ENCODE assay signal across 8 cellular contexts in the genomic region with DNA sequence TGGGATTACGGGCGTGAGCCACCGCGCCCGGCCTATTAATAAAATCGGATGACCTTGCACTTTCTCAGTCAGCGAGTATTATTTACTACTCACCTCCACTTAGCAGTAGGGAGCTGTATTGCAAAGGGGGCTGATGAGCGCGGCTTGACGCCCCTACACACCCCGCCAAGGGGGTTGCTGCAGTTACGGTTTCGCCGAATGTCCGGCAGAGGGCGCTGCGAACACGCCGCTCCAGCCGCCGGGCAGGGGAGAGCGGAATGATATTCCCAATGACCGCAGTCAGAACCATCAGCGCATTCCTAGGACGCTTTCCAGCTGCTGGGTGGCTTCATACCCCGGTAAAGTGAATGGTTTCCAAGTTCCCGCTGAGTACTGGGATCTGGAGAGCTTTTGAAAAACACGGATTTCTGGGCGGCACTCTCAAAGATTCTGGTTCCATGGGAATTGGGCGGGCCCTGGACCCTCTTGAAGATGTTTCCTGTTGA. TPM values are rescaled to one million over a fixed set of nuclear protein-coding genes. Genes with fewer than 3 reads are reported as not detected.
DNase-seq lines count a peak whose midpoint lies in the region; ATAC-seq and TF ChIP-seq lines count a peak whose summit lies in the region.

No MANE protein-coding gene starts in this region.

- POLR2A ChIA-PET in activated CD8-positive, alpha-beta T cell treated with anti-CD3 and anti-CD28 coated beads for 36 hours (lab: Charles Lee), result interaction anchor here (1.2 to 1.6 kb wide), 3 partner anchors 25 to 94 kb away, joined by 3 to 5 read pairs (median 4); a partner anchor contains a TSS

- H3K9me3 Mint-ChIP-seq in activated CD8-positive, alpha-beta T cell treated with anti-CD3 and anti-CD28 coated beads for 36 hours, result no peaks in the 10 kb centered on the region
- H3K9me3 Mint-ChIP-seq in memory B cell, result no peaks in the 10 kb centered on the region

- H3K4me1 Mint-ChIP-seq in activated CD8-positive, alpha-beta T cell treated with anti-CD3 and anti-CD28 coated beads for 36 hours (ENCODE audit: low read depth), result peaks cover 33% of the 10 kb centered on the region
- H3K4me1 Mint-ChIP-seq in memory B cell, result peaks cover 18% of the 10 kb centered on the region

- DNase-seq in AG09319 (ENCODE audit: extremely low read depth, low read depth) (peak; percentile 49), HuH-7.5 (ENCODE audit: low spot score) (peak; percentile 71), memory B cell (ENCODE audit: low spot score in 2 of 2) (peak; percentile 42 to 51)
- peak; percentile 43 for DNase-seq in activated CD8-positive, alpha-beta T cell treated with anti-CD3 and anti-CD28 coated beads for 36 hours
- peak; percentile 18 to 41 (median 29) for DNase-seq in effector memory CD4-positive, alpha-beta T cell
- DNase-seq in stimulated activated CD8-positive, alpha-beta memory T cell treated with anti-CD3 and anti-CD28 coated beads, Interleukin-15, amount 100 ng/mL, for 1 hour (ENCODE audit: low read depth), result peak; percentile 21

- H3K27ac Mint-ChIP-seq in activated CD8-positive, alpha-beta T cell treated with anti-CD3 and anti-CD28 coated beads for 36 hours, result no peak overlapping the region
- no peak overlapping the region for H3K27ac Mint-ChIP-seq in memory B cell

- no peaks in the 10 kb centered on the region for H3K9me3 ChIP-seq in effector memory CD4-positive, alpha-beta T cell (ENCODE audit: control insufficient read depth, low read length)

- intact Hi-C loops in activated CD8-positive, alpha-beta T cell treated with anti-CD3 and anti-CD28 coated beads for 36 hours (cut with micrococcal nuclease), result loop anchor here (5.0 kb wide), 1 partner anchor 121 kb away; no protein-coding TSS in a partner anchor

- no peak for ATAC-seq in activated CD8-positive, alpha-beta T cell treated with anti-CD3 and anti-CD28 coated beads for 36 hours
- ATAC-seq in memory B cell (ENCODE audit: low read depth) (peak; percentile 17), GM19324 (IDR thresholded peaks at IDR 0.05; ENCODE audit: low FRiP score, unreplicated experiment) (no peak), HG03442 (IDR thresholded peaks at IDR 0.05; ENCODE audit: unreplicated experiment) (no peak)

- H3K4me1 ChIP-seq in effector memory CD4-positive, alpha-beta T cell (ENCODE audit: control insufficient read depth, insufficient read depth, low read length, poor library complexity, severe bottlenecking), result peaks cover 10% of the 10 kb centered on the region

- peak; percentile 85 for TF ChIP-seq CTCF in AG09319 (IDR thresholded peaks at IDR 0.05; ENCODE audit: low read depth, low read length)
- peak; percentile 98 for TF ChIP-seq CTCF in activated CD8-positive, alpha-beta T cell treated with anti-CD3 and anti-CD28 coated beads for 36 hours (IDR thresholded peaks at IDR 0.05)

- peaks cover 9% of the 10 kb centered on the region for H3K36me3 Mint-ChIP-seq in activated CD8-positive, alpha-beta T cell treated with anti-CD3 and anti-CD28 coated beads for 36 hours (ENCODE audit: low read depth)
- peaks cover 5% of the 10 kb centered on the region for H3K36me3 Mint-ChIP-seq in memory B cell

- CTCF ChIA-PET in activated CD8-positive, alpha-beta T cell treated with anti-CD3 and anti-CD28 coated beads for 36 hours (lab: Charles Lee), result interaction anchor here (0.6 to 7.3 kb wide), 49 partner anchors 8 to 944 kb away, joined by 3 to 103 read pairs (median 4); a partner anchor contains a TSS

- H3K27ac ChIP-seq in effector memory CD4-positive, alpha-beta T cell (ENCODE audit: insufficient read depth, low read length, poor library complexity, severe bottlenecking), result no peak overlapping the region

- H3K27me3 ChIP-seq in effector memory CD4-positive, alpha-beta T cell (replicated peaks; ENCODE audit: control insufficient read depth, insufficient read depth, low read length, poor library complexity, severe bottlenecking), result no peaks in the 10 kb centered on the region

- no peaks in the 10 kb centered on the region for H3K36me3 ChIP-seq in effector memory CD4-positive, alpha-beta T cell (ENCODE audit: control insufficient read depth, insufficient read depth, low read length)

- no peak overlapping the region for H3K4me3 ChIP-seq in effector memory CD4-positive, alpha-beta T cell (ENCODE audit: insufficient read depth, low read depth, low read length, poor library complexity, severe bottlenecking)

- no peak overlapping the region for H3K4me3 Mint-ChIP-seq in activated CD8-positive, alpha-beta T cell treated with anti-CD3 and anti-CD28 coated beads for 36 hours
- H3K4me3 Mint-ChIP-seq in memory B cell, result no peak overlapping the region

- H3K27me3 Mint-ChIP-seq in activated CD8-positive, alpha-beta T cell treated with anti-CD3 and anti-CD28 coated beads for 36 hours, result no peaks in the 10 kb centered on the region
- no peaks in the 10 kb centered on the region for H3K27me3 Mint-ChIP-seq in memory B cell

RNA-seq across cellular contexts. Expression of a gene that starts 30.0 kb away (rescaled TPM):
- total RNA-seq in activated CD8-positive, alpha-beta T cell treated with anti-CD3 and anti-CD28 coated beads for 36 hours, result 1,000 to 10,000 TPM; 3,533 to 3,563 TPM

RNA-seq across cellular contexts. Expression of a gene that starts 47.2 kb away (rescaled TPM):
- total RNA-seq in activated CD8-positive, alpha-beta T cell treated with anti-CD3 and anti-CD28 coated beads for 36 hours, result 10 to 100 TPM; 18.9 to 21.2 TPM

Comparison
In these comparisons a context has a peak if more than half of its experiments do, and no peak if none do; other contexts are left out.
1. DNase-seq: peak in every context shown above with its lines; median percentile 71 in HuH-7.5; 49 in AG09319; 46 in memory B cell; 43 in activated CD8-positive, alpha-beta T cell treated with anti-CD3 and anti-CD28 coated beads for 36 hours; 29 in effector memory CD4-positive, alpha-beta T cell; 21 in stimulated activated CD8-positive, alpha-beta memory T cell treated with anti-CD3 and anti-CD28 coated beads, Interleukin-15, amount 100 ng/mL, for 1 hour.